In genomic region chr6:82362868-82363267, GRCh38 we compare ENCODE assay signal across 9 cellular contexts. TPM values are rescaled to one million over a fixed set of nuclear protein-coding genes. Genes with fewer than 3 reads are reported as not detected.
A peak's percentile ranks its signal among the peaks of the same experiment; 100 is the strongest.
DNase-seq lines count a peak whose midpoint lies in the region; ATAC-seq and TF ChIP-seq lines count a peak whose summit lies in the region.
"Had no signal": no experiment of that assay in that cellular context is flagged by ENCODE, and none has a peak within 500 bp of the region (broad histone marks: within the 10 kb centered on the region; RNA-seq: fewer than 3 reads in every experiment).

No MANE protein-coding gene starts in this region.

- peaks cover 70% of the 10 kb centered on the region for H3K27me3 Mint-ChIP-seq in activated CD8-positive, alpha-beta memory T cell treated with anti-CD3 and anti-CD28 coated beads, Interleukin-2, amount 10 ng/mL, durations not matched to agents 7 days and 5 days
- H3K27me3 Mint-ChIP-seq in brain: peaks cover 64% of the 10 kb centered on the region

- no peak for TF ChIP-seq POLR2A in thyroid gland (IDR thresholded peaks at IDR 0.05)

- CTCF ChIA-PET in activated CD8-positive, alpha-beta memory T cell treated with anti-CD3 and anti-CD28 coated beads, Interleukin-2, amount 10 ng/mL, durations not matched to agents 7 days and 5 days (lab: Charles Lee): interaction anchor here (0.5 kb wide), 1 partner anchor 92 kb away, joined by 3 read pairs; no protein-coding TSS in a partner anchor

- peak overlapping the region; percentile 37 for H3K4me3 Mint-ChIP-seq in activated CD8-positive, alpha-beta memory T cell treated with anti-CD3 and anti-CD28 coated beads, Interleukin-2, amount 10 ng/mL, durations not matched to agents 7 days and 5 days
- peak overlapping the region; percentile 87 to 95 (median 94) for H3K4me3 Mint-ChIP-seq in brain

- peak overlapping the region in 1 of 3 donors; percentile 75 for H3K27ac ChIP-seq in thyroid gland

- peaks cover 16% of the 10 kb centered on the region for H3K4me1 Mint-ChIP-seq in activated CD8-positive, alpha-beta memory T cell treated with anti-CD3 and anti-CD28 coated beads, Interleukin-2, amount 10 ng/mL, durations not matched to agents 7 days and 5 days
- peaks cover 21% of the 10 kb centered on the region for H3K4me1 Mint-ChIP-seq in brain

- no peak for ATAC-seq in activated CD8-positive, alpha-beta memory T cell treated with anti-CD3 and anti-CD28 coated beads, Interleukin-2, amount 10 ng/mL, durations not matched to agents 7 days and 5 days
- no peak for ATAC-seq in GM18511 (IDR thresholded peaks at IDR 0.05; ENCODE audit: unreplicated experiment)
- no peak for ATAC-seq in HG03520 (IDR thresholded peaks at IDR 0.05; ENCODE audit: unreplicated experiment)

- H3K36me3 ChIP-seq in thyroid gland: no peaks in the 10 kb centered on the region

- H3K9me3 ChIP-seq in thyroid gland: no peaks in the 10 kb centered on the region

- H3K27ac Mint-ChIP-seq in activated CD8-positive, alpha-beta memory T cell treated with anti-CD3 and anti-CD28 coated beads, Interleukin-2, amount 10 ng/mL, durations not matched to agents 7 days and 5 days: no peak overlapping the region
- peak overlapping the region in 3 of 5 experiments; percentile 84 to 91 (median 90) for H3K27ac Mint-ChIP-seq in brain

- H3K4me3 ChIP-seq in thyroid gland (replicated peaks in 1 of 3): peak overlapping the region in 2 of 3 donors; percentile 64 to 86

- DNase-seq in activated CD8-positive, alpha-beta memory T cell treated with anti-CD3 and anti-CD28 coated beads, Interleukin-2, amount 10 ng/mL, durations not matched to agents 7 days and 5 days: no peak
- DNase-seq in activated CD8-positive, alpha-beta memory T cell treated with anti-CD3 and anti-CD28 coated beads, Interleukin-2, amount 50 U/mL, for 48 hours: no peak
- DNase-seq in iris pigment epithelial cell (ENCODE audit: low read depth) (peak; percentile 78), thyroid gland (peak in 1 of 2 donors; percentile 10), OCI-M1 (lab: John Stamatoyannopoulos, UW) (no peak)

- intact Hi-C loops in thyroid gland (cut with DNase I): no loop called here

- no peak for TF ChIP-seq CTCF in brain (conservative IDR thresholded peaks at IDR 0.05)
- no peak for TF ChIP-seq CTCF in thyroid gland (IDR thresholded peaks at IDR 0.05)

- peaks cover 6 to 11% of the 10 kb centered on the region in 2 donors for H3K4me1 ChIP-seq in thyroid gland

- WGBS in thyroid gland, 2 donors: 5 to 10% methylated on average over 8 of the region's 8 CpGs

- H3K9me3 Mint-ChIP-seq in activated CD8-positive, alpha-beta memory T cell treated with anti-CD3 and anti-CD28 coated beads, Interleukin-2, amount 10 ng/mL, durations not matched to agents 7 days and 5 days (ENCODE audit: low read depth): no peaks in the 10 kb centered on the region
- H3K9me3 Mint-ChIP-seq in brain: peaks cover 0 to 6% (median 0%) of the 10 kb centered on the region in 5 experiments
- H3K9me3 Mint-ChIP-seq: dendritic cell treated with granulocyte-macrophage colony-stimulating factor and Interleukin-4, amounts not matched to agents 40 ng/mL and 50 ng/mL, for 4 days had no signal

- no peaks in the 10 kb centered on the region for H3K27me3 ChIP-seq in thyroid gland

- no peaks in the 10 kb centered on the region for H3K36me3 Mint-ChIP-seq in activated CD8-positive, alpha-beta memory T cell treated with anti-CD3 and anti-CD28 coated beads, Interleukin-2, amount 10 ng/mL, durations not matched to agents 7 days and 5 days
- H3K36me3 Mint-ChIP-seq in brain: no peaks in the 10 kb centered on the region

RNA-seq across cellular contexts. Expression of gene TPBG, which starts 0.7 kb away (rescaled TPM):
- not detected for total RNA-seq in activated CD8-positive, alpha-beta memory T cell treated with anti-CD3 and anti-CD28 coated beads, Interleukin-2, amount 10 ng/mL, durations not matched to agents 7 days and 5 days
- polyA plus RNA-seq in brain (ENCODE audit: insufficient read depth, low read depth, low replicate concordance): 24.4 TPM
- total RNA-seq in thyroid gland: 10 to 100 TPM; 28.0 to 39.2 (median 32.6) TPM

Comparison
In these comparisons a context has a peak if more than half of its experiments do, and no peak if none do; other contexts are left out.
1. RNA of gene TPBG, which starts 0.7 kb away (total RNA-seq): 28.0 to 39.2 TPM in thyroid gland; not detected in activated CD8-positive, alpha-beta memory T cell treated with anti-CD3 and anti-CD28 coated beads, Interleukin-2, amount 10 ng/mL, durations not matched to agents 7 days and 5 days; every median in the first group is over 10 times any median in the second.